22 cellular contexts compared by ENCODE assay signal in genomic region chr16:48833461-48833860, GRCh38.
"Had no signal": no experiment of that assay in that cellular context is flagged by ENCODE, and none has a peak within 500 bp of the region (broad histone marks: within the 10 kb centered on the region; RNA-seq: fewer than 3 reads in every experiment).

No MANE protein-coding gene starts in this region.

- H3K36me3 Mint-ChIP-seq: T-cell had no signal

- H3K27ac ChIP-seq: KMS-11, RWPE1 had no signal

- H3K9me3 ChIP-seq: SK-N-SH had no signal

- H3K9ac ChIP-seq: KMS-11, SK-N-SH had no signal

- H3K27me3 Mint-ChIP-seq: T-cell had no signal

- ATAC-seq: T-cell had no signal

- FAIRE-seq: RCC 7860 had no signal

- H3K4me1 Mint-ChIP-seq: T-cell had no signal

- DNase-seq: IMR-90, Kasumi-1, MM.1S, NCI-H1092 treated with DMSO at 0.1 percent for 48 hours, NCI-H1436, NCI-H187, NCI-H2029, NCI-H2081 treated with DMSO at 0.1 percent for 48 hours, NCI-H2171, NCI-H226, NCI-H446, NCI-H510A, NCI-H524 treated with DMSO at 0.1 percent for 48 hours, NCI-H69, NCI-H774, SHP77, SK-N-SH, SW 1271, T-cell had no signal

- H3K4me3 Mint-ChIP-seq: T-cell had no signal

- H3K27ac Mint-ChIP-seq: T-cell had no signal

- H3K4me2 ChIP-seq: KMS-11, SK-N-SH had no signal
